15 cellular contexts compared by ENCODE assay signal in the genomic region with DNA sequence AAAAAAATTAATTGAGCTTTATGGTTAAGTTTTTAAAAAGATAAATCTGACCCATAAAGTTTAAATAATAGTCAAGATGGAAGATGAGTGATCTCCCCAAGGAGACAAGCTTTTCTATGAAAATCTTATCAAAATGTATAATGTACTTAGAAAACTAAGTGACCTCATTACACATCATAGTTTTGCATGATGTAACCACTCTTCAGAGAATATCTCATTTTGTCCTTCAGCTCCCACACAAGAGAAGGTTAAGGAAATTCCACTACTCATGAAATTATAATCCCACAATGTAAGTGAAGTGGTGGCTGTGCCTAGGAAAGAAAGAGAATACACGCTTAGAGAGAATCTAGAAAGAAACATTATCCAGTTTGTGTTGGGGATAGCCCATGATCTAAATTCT. TPM values are rescaled to one million over a fixed set of nuclear protein-coding genes. Genes with fewer than 3 reads are reported as not detected.
DNase-seq lines count a peak whose midpoint lies in the region; ATAC-seq and TF ChIP-seq lines count a peak whose summit lies in the region.
"Had no signal": no experiment of that assay in that cellular context is flagged by ENCODE, and none has a peak within 500 bp of the region (broad histone marks: within the 10 kb centered on the region; RNA-seq: fewer than 3 reads in every experiment).

No MANE protein-coding gene starts in this region.

- no peak overlapping the region for H3K4me3 ChIP-seq in HEK293 (ENCODE audit: low read depth, low read length)
- no peak overlapping the region for H3K4me3 ChIP-seq in OCI-LY3 (ENCODE audit: low read length)

- peaks cover 52% of the 10 kb centered on the region for H4K20me1 ChIP-seq in OCI-LY3 (ENCODE audit: insufficient read depth, low read length)

- H3K27me3 Mint-ChIP-seq in activated T-cell treated with anti-CD3 and anti-CD28 coated beads, Interleukin-2, amount 50 U/mL, for 72 hours (ENCODE audit: low read depth) = no peaks in the 10 kb centered on the region
- no peaks in the 10 kb centered on the region for H3K27me3 Mint-ChIP-seq in activated naive CD8-positive, alpha-beta T cell treated with anti-CD3 and anti-CD28 coated beads, Interleukin-2, amount 50 U/mL, for 24 hours

- CTCF ChIA-PET in HEK293 (lab: Yijun Ruan, JAX) = interaction anchor here (0.7 to 1.2 kb wide), 6 partner anchors 12 to 282 kb away, joined by 3 to 8 read pairs (median 4); no protein-coding TSS in a partner anchor

- H3K27me3 ChIP-seq in OCI-LY3 (ENCODE audit: low read depth, low read length) = no peaks in the 10 kb centered on the region

- H3K9ac ChIP-seq in OCI-LY3 (ENCODE audit: low read length) = peak overlapping the region; percentile 9; the same call in 1 of the 2 replicates

- peaks cover 0 to 4% of the 10 kb centered on the region in 2 experiments; a peak in 2 of 3 replicates for H3K36me3 ChIP-seq in HEK293 (ENCODE audit: control insufficient read depth in 2 of 2, insufficient read depth in 1 of 2, low read length in 2 of 2)
- H3K36me3 ChIP-seq in OCI-LY3 (replicated peaks; ENCODE audit: low read depth, low read length) = peaks cover 40% of the 10 kb centered on the region

- peaks cover 15 to 35% of the 10 kb centered on the region in 2 donors for H3K36me3 Mint-ChIP-seq in activated T-cell treated with anti-CD3 and anti-CD28 coated beads, Interleukin-2, amount 50 U/mL, for 72 hours (ENCODE audit: insufficient read depth in 2 of 2)
- H3K36me3 Mint-ChIP-seq in activated naive CD8-positive, alpha-beta T cell treated with anti-CD3 and anti-CD28 coated beads, Interleukin-2, amount 50 U/mL, for 24 hours (ENCODE audit: low read depth) = peaks cover 30% of the 10 kb centered on the region

- H3K79me2 ChIP-seq in OCI-LY3 (ENCODE audit: low read length) = peaks cover 94% of the 10 kb centered on the region

- no peaks in the 10 kb centered on the region; the same call in 1 of the 2 replicates for H3K9me3 ChIP-seq in HEK293 (ENCODE audit: control insufficient read depth, insufficient read depth, low read depth, low read length)
- H3K9me3 ChIP-seq in OCI-LY3 (ENCODE audit: insufficient read depth, low read length) = peaks cover 4% of the 10 kb centered on the region

- H3K4me2 ChIP-seq in OCI-LY3 (ENCODE audit: low read length) = peak overlapping the region; percentile 77

- no peak overlapping the region for H2AFZ ChIP-seq in OCI-LY3 (ENCODE audit: low read depth, low read length)

- H3K4me1 Mint-ChIP-seq in activated T-cell treated with anti-CD3 and anti-CD28 coated beads, Interleukin-2, amount 50 U/mL, for 72 hours (ENCODE audit: low read depth) = peaks cover 79% of the 10 kb centered on the region
- H3K4me1 Mint-ChIP-seq in activated naive CD8-positive, alpha-beta T cell treated with anti-CD3 and anti-CD28 coated beads, Interleukin-2, amount 50 U/mL, for 24 hours = peaks cover 66% of the 10 kb centered on the region

- TF ChIP-seq CTCF in HEK293 (tag by site-specific recombination; IDR thresholded peaks at IDR 0.05) (no peak), OCI-LY3 (IDR thresholded peaks at IDR 0.05; ENCODE audit: low read depth, low read length) (no peak)

- H3K27ac Mint-ChIP-seq in activated T-cell treated with anti-CD3 and anti-CD28 coated beads, Interleukin-2, amount 50 U/mL, for 72 hours = peak overlapping the region; percentile 83
- H3K27ac Mint-ChIP-seq in activated naive CD8-positive, alpha-beta T cell treated with anti-CD3 and anti-CD28 coated beads, Interleukin-2, amount 50 U/mL, for 24 hours = peak overlapping the region; percentile 22

- H3K9me3 Mint-ChIP-seq in activated T-cell treated with anti-CD3 and anti-CD28 coated beads, Interleukin-2, amount 50 U/mL, for 72 hours = peaks cover 0 to 2% of the 10 kb centered on the region in 2 donors
- no peaks in the 10 kb centered on the region for H3K9me3 Mint-ChIP-seq in activated naive CD8-positive, alpha-beta T cell treated with anti-CD3 and anti-CD28 coated beads, Interleukin-2, amount 50 U/mL, for 24 hours

- H3K4me1 ChIP-seq in HEK293 (ENCODE audit: control insufficient read depth, insufficient read depth, low read length) = 0 out of 2 replicates have a peak, but pooled peaks cover 6% of the 10 kb centered on the region
- H3K4me1 ChIP-seq in OCI-LY3 (ENCODE audit: low read length) = peaks cover 52% of the 10 kb centered on the region

- H3K27ac ChIP-seq in HEK293 (ENCODE audit: extremely low read depth, low read depth, low read length) (no peak overlapping the region), OCI-LY3 (ENCODE audit: low read length) (peak overlapping the region; percentile 96; the same call in 1 of the 2 replicates)

- peak in 1 of 2 donors; percentile 51 for ATAC-seq in activated T-cell treated with anti-CD3 and anti-CD28 coated beads, Interleukin-2, amount 50 U/mL, for 72 hours (replicated peaks in 1 of 2)
- no peak for ATAC-seq in activated naive CD8-positive, alpha-beta T cell treated with anti-CD3 and anti-CD28 coated beads, Interleukin-2, amount 50 U/mL, for 24 hours

- POLR2A ChIA-PET in HEK293 (lab: Yijun Ruan, JAX) = interaction anchor here (0.7 to 1.4 kb wide), 3 partner anchors 13 to 49 kb away, joined by 3 to 5 read pairs (median 3); a partner anchor contains a TSS

- no peak for DNase-seq in activated T-cell treated with anti-CD3 and anti-CD28 coated beads, Interleukin-2, amount 50 U/mL, for 72 hours
- DNase-seq in activated T-cell treated with anti-CD3 and anti-CD28 coated beads, Interleukin-2, amount 50 U/mL, for 1 hour = no peak
- no peak for DNase-seq in activated naive CD8-positive, alpha-beta T cell treated with anti-CD3 and anti-CD28 coated beads, Interleukin-2, amount 50 U/mL, for 24 hours
- DNase-seq in activated effector memory CD4-positive, alpha-beta T cell treated with Interleukin-2 at 50 U/mL for 16 hours = no peak
- no peak for DNase-seq in AG08396 (ENCODE audit: low spot score)
- DNase-seq: DMS79 treated with DMSO at 0.1 percent for 48 hours, KBM-7, NCI-H1105, NCI-H2081, NCI-H446 treated with DMSO at 0.1 percent for 48 hours, NCI-H69, SHP77 treated with DMSO at 0.1 percent for 48 hours had no signal

- H3K4me3 Mint-ChIP-seq in activated T-cell treated with anti-CD3 and anti-CD28 coated beads, Interleukin-2, amount 50 U/mL, for 72 hours = peak overlapping the region in 1 of 2 donors; percentile 46
- H3K4me3 Mint-ChIP-seq in activated naive CD8-positive, alpha-beta T cell treated with anti-CD3 and anti-CD28 coated beads, Interleukin-2, amount 50 U/mL, for 24 hours = no peak overlapping the region
- H3K4me3 Mint-ChIP-seq: CD14-positive monocyte had no signal

TF ChIP-seq in HEK293, 187 proteins besides CTCF, POLR2A, EP300 and RAD21:
- peak; percentile 65; the same call in 1 of the 2 replicates for TF ChIP-seq ZBTB21 (tag by site-specific recombination; IDR thresholded peaks at IDR 0.05)
- peak; percentile 52 for TF ChIP-seq ZNF585B (tag by site-specific recombination; IDR thresholded peaks at IDR 0.05)
- TF ChIP-seq ZNF629 (tag by site-specific recombination; IDR thresholded peaks at IDR 0.05) = peak; percentile 65
- TF ChIP-seq ZNF785 (tag by site-specific recombination; IDR thresholded peaks at IDR 0.05) = no peak
- TF ChIP-seq ZNF664 (tag by site-specific recombination; IDR thresholded peaks at IDR 0.05) = peak; percentile 73; the same call in 1 of the 2 replicates
- TF ChIP-seq, protein P1, sequence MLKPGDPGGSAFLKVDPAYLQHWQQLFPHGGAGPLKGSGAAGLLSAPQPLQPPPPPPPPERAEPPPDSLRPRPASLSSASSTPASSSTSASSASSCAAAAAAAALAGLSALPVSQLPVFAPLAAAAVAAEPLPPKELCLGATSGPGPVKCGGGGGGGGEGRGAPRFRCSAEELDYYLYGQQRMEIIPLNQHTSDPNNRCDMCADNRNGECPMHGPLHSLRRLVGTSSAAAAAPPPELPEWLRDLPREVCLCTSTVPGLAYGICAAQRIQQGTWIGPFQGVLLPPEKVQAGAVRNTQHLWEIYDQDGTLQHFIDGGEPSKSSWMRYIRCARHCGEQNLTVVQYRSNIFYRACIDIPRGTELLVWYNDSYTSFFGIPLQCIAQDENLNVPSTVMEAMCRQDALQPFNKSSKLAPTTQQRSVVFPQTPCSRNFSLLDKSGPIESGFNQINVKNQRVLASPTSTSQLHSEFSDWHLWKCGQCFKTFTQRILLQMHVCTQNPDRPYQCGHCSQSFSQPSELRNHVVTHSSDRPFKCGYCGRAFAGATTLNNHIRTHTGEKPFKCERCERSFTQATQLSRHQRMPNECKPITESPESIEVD (tag by site-specific recombination; IDR thresholded peaks at IDR 0.05) = peak; percentile 68
- TF ChIP-seq, protein P2, sequence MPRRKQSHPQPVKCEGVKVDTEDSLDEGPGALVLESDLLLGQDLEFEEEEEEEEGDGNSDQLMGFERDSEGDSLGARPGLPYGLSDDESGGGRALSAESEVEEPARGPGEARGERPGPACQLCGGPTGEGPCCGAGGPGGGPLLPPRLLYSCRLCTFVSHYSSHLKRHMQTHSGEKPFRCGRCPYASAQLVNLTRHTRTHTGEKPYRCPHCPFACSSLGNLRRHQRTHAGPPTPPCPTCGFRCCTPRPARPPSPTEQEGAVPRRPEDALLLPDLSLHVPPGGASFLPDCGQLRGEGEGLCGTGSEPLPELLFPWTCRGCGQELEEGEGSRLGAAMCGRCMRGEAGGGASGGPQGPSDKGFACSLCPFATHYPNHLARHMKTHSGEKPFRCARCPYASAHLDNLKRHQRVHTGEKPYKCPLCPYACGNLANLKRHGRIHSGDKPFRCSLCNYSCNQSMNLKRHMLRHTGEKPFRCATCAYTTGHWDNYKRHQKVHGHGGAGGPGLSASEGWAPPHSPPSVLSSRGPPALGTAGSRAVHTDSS (tag by site-specific recombination; IDR thresholded peaks at IDR 0.05) = no peak
- TF ChIP-seq, protein P3, sequence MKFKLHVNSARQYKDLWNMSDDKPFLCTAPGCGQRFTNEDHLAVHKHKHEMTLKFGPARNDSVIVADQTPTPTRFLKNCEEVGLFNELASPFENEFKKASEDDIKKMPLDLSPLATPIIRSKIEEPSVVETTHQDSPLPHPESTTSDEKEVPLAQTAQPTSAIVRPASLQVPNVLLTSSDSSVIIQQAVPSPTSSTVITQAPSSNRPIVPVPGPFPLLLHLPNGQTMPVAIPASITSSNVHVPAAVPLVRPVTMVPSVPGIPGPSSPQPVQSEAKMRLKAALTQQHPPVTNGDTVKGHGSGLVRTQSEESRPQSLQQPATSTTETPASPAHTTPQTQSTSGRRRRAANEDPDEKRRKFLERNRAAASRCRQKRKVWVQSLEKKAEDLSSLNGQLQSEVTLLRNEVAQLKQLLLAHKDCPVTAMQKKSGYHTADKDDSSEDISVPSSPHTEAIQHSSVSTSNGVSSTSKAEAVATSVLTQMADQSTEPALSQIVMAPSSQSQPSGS (tag by site-specific recombination; IDR thresholded peaks at IDR 0.05; ENCODE audit: low read depth) = peak; percentile 92

RNA-seq across cellular contexts. Expression of a gene that starts 14.3 kb away (rescaled TPM):
- 100 to 1,000 TPM; 346 to 380 TPM for total RNA-seq in activated T-cell treated with anti-CD3 and anti-CD28 coated beads, Interleukin-2, amount 50 U/mL, for 72 hours

RNA-seq across cellular contexts. Expression of a gene that starts 49.2 kb away (rescaled TPM):
- total RNA-seq in activated T-cell treated with anti-CD3 and anti-CD28 coated beads, Interleukin-2, amount 50 U/mL, for 72 hours = 1 to 10 TPM; 2.4 to 4.3 TPM
